8 cellular contexts compared by ENCODE assay signal in the genomic region with DNA sequence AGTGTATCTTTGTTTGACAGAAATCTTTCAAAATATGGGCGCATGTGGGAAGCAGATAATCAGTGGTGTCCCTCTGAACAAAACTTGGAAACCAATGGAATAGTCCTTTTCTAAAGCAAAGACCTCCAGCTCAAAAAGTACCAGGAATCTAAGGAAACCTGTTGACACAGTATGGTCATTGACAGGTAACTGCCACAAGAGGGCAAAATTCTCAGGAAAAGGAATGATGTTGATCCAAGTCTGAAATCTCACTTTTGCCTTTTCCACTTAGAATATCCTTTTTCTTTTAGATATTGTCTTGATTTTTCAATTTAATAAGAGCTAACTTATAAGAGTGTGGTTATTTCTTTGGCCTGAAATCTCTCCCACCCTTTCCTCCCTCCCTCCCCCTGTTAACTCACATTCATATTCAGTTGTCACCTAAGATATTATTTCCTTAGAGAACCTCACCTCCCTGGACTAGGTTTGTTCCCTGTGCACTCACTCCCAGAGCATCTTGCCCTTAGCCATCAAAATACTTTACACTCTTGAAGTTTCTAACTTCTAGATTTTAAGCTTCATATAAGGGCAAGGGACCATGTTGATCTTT. TPM values are rescaled to one million over a fixed set of nuclear protein-coding genes. Genes with fewer than 3 reads are reported as not detected.
DNase-seq lines count a peak whose midpoint lies in the region; ATAC-seq and TF ChIP-seq lines count a peak whose summit lies in the region.

No MANE protein-coding gene starts in this region.

- H3K36me3 Mint-ChIP-seq in nephron progenitor cell (ENCODE audit: low read depth): no peaks in the 10 kb centered on the region

- peaks cover 7% of the 10 kb centered on the region for H3K27me3 Mint-ChIP-seq in nephron progenitor cell (ENCODE audit: low read depth, poor library complexity)

- H3K27ac Mint-ChIP-seq in nephron progenitor cell: no peak overlapping the region

- DNase-seq in cardiac muscle cell (ENCODE audit: low read depth in 1 of 2, low spot score in 1 of 2) (peak; percentile 52 to 71), cardiac septum (ENCODE audit: low spot score) (no peak), NCI-H345 treated with DMSO at 0.1 percent for 48 hours (lab: John Stamatoyannopoulos, UW; ENCODE audit: unreplicated experiment) (peak; percentile 16), colonic mucosa (no peak), nephron progenitor cell (peak; percentile 12)
- DNase-seq in activated CD8-positive, alpha-beta memory T cell treated with anti-CD3 and anti-CD28 coated beads, Interleukin-2, amount 50 U/mL, for 4 hours: no peak

- H3K9me3 Mint-ChIP-seq in nephron progenitor cell: peaks cover 2% of the 10 kb centered on the region

- intact Hi-C loops in cardiac septum (cut with DNase I) (loop anchor here (5.0 kb wide), 1 partner anchor 198 kb away; no protein-coding TSS in a partner anchor), colonic mucosa (cut with DNase I) (loop anchor here (5.0 kb wide), 1 partner anchor 198 kb away; no protein-coding TSS in a partner anchor)

- H3K9me3 ChIP-seq in cardiac muscle cell (ENCODE audit: low read depth): no peaks in the 10 kb centered on the region
- H3K9me3 ChIP-seq in colonic mucosa: no peaks in the 10 kb centered on the region

- no peaks in the 10 kb centered on the region for H3K36me3 ChIP-seq in cardiac muscle cell
- no peaks in the 10 kb centered on the region for H3K36me3 ChIP-seq in colonic mucosa

- ATAC-seq in HG02798 (IDR thresholded peaks at IDR 0.05; ENCODE audit: poor library complexity, unreplicated experiment) (no peak), HG03521 (IDR thresholded peaks at IDR 0.05; ENCODE audit: unreplicated experiment) (no peak)

- H3K4me1 Mint-ChIP-seq in nephron progenitor cell: no peaks in the 10 kb centered on the region

- no peaks in the 10 kb centered on the region for H3K4me1 ChIP-seq in cardiac muscle cell (ENCODE audit: low read depth)
- H3K4me1 ChIP-seq in colonic mucosa: no peaks in the 10 kb centered on the region

- H3K9ac ChIP-seq in colonic mucosa (ENCODE audit: low read depth in 2 of 2, low read length in 2 of 2): no peak overlapping the region

- H3K27ac ChIP-seq in cardiac muscle cell (no peak overlapping the region), colonic mucosa (no peak overlapping the region)

- no peak overlapping the region for H3K4me3 ChIP-seq in cardiac muscle cell
- H3K4me3 ChIP-seq in colonic mucosa: no peak overlapping the region

- H3K27me3 ChIP-seq in cardiac muscle cell (no peaks in the 10 kb centered on the region), colonic mucosa (no peaks in the 10 kb centered on the region)

- TF ChIP-seq CTCF in cardiac muscle cell (IDR thresholded peaks at IDR 0.05; ENCODE audit: low read depth, low read length) (peak; percentile 67), colonic mucosa (IDR thresholded peaks at IDR 0.05) (peak; percentile 41), nephron progenitor cell (IDR thresholded peaks at IDR 0.05) (peak; percentile 70)

- no peak overlapping the region for H3K4me3 Mint-ChIP-seq in nephron progenitor cell

RNA-seq across cellular contexts. Expression of gene BARX1, which starts 59.0 kb away (rescaled TPM):
- total RNA-seq in cardiac muscle cell (0.24 TPM in 1 of 2 replicates, not detected in the other), cardiac septum (0.19 TPM), colonic mucosa (not detected)
- 0.17 and 0.30 TPM in 2 replicates for polyA plus RNA-seq in cardiac muscle cell

Comparison
In these comparisons a context has a peak if more than half of its experiments do, and no peak if none do; other contexts are left out.
1. DNase-seq: peak in cardiac muscle cell (2 of 2), NCI-H345 treated with DMSO at 0.1 percent for 48 hours (single experiment) and nephron progenitor cell (single experiment); none in cardiac septum (single experiment), colonic mucosa (single experiment) and activated CD8-positive, alpha-beta memory T cell treated with anti-CD3 and anti-CD28 coated beads, Interleukin-2, amount 50 U/mL, for 4 hours (single experiment).
2. Peak in every context shown above with its lines, with median percentiles within 50 percentile points of each other: CTCF ChIP-seq.